ENCODE assay signal across 25 cellular contexts in genomic region chr17:80287038-80287437, GRCh38. TPM values are rescaled to one million over a fixed set of nuclear protein-coding genes. Genes with fewer than 3 reads are reported as not detected.
DNase-seq lines count a peak whose midpoint lies in the region; ATAC-seq and TF ChIP-seq lines count a peak whose summit lies in the region.
"Had no signal": no experiment of that assay in that cellular context is flagged by ENCODE, and none has a peak within 500 bp of the region (broad histone marks: within the 10 kb centered on the region; RNA-seq: fewer than 3 reads in every experiment).

No MANE protein-coding gene starts in this region.

- 83 to 94% (median 91%) methylated on average over 9 of the region's 9 CpGs for WGBS in ovary, 3 donors

- H3K36me3 Mint-ChIP-seq in activated CD4-positive, alpha-beta T cell treated with anti-CD3 and anti-CD28 coated beads, Interleukin-2, amount 10 ng/mL, durations not matched to agents 7 days and 5 days (ENCODE audit: low read depth), result peaks cover 51% of the 10 kb centered on the region
- peaks cover 68% of the 10 kb centered on the region for H3K36me3 Mint-ChIP-seq in CD4-positive, alpha-beta T cell (ENCODE audit: low read depth)
- H3K36me3 Mint-ChIP-seq in activated T-helper 17 cell treated with anti-CD3 and anti-CD28 coated beads, Interleukin-2, amount 50 U/mL, for 72 hours (ENCODE audit: low read depth), result peaks cover 40% of the 10 kb centered on the region
- H3K36me3 Mint-ChIP-seq in naive thymus-derived CD8-positive, alpha-beta T cell, result peaks cover 7 to 74% (median 14%) of the 10 kb centered on the region in 3 donors

- TF ChIP-seq EP300 in ovary (IDR thresholded peaks at IDR 0.05), result no peak

- no peaks in the 10 kb centered on the region for H3K9me3 Mint-ChIP-seq in activated CD4-positive, alpha-beta T cell treated with anti-CD3 and anti-CD28 coated beads, Interleukin-2, amount 10 ng/mL, durations not matched to agents 7 days and 5 days
- no peaks in the 10 kb centered on the region for H3K9me3 Mint-ChIP-seq in CD4-positive, alpha-beta T cell
- H3K9me3 Mint-ChIP-seq in activated T-helper 17 cell treated with anti-CD3 and anti-CD28 coated beads, Interleukin-2, amount 50 U/mL, for 72 hours, result no peaks in the 10 kb centered on the region
- H3K9me3 Mint-ChIP-seq in naive thymus-derived CD8-positive, alpha-beta T cell, result no peaks in the 10 kb centered on the region
- H3K9me3 Mint-ChIP-seq: activated naive CD8-positive, alpha-beta T cell treated with anti-CD3 and anti-CD28 coated beads for 36 hours had no signal

- no peak overlapping the region for H3K4me3 Mint-ChIP-seq in activated CD4-positive, alpha-beta T cell treated with anti-CD3 and anti-CD28 coated beads, Interleukin-2, amount 10 ng/mL, durations not matched to agents 7 days and 5 days
- H3K4me3 Mint-ChIP-seq in CD4-positive, alpha-beta T cell, result no peak overlapping the region
- H3K4me3 Mint-ChIP-seq in activated T-helper 17 cell treated with anti-CD3 and anti-CD28 coated beads, Interleukin-2, amount 50 U/mL, for 72 hours, result no peak overlapping the region
- H3K4me3 Mint-ChIP-seq in naive thymus-derived CD8-positive, alpha-beta T cell, result no peak overlapping the region
- H3K4me3 Mint-ChIP-seq: activated naive CD8-positive, alpha-beta T cell treated with anti-CD3 and anti-CD28 coated beads for 36 hours had no signal

- H3K27ac Mint-ChIP-seq in activated CD4-positive, alpha-beta T cell treated with anti-CD3 and anti-CD28 coated beads, Interleukin-2, amount 10 ng/mL, durations not matched to agents 7 days and 5 days, result peak overlapping the region; percentile 57
- peak overlapping the region; percentile 74 for H3K27ac Mint-ChIP-seq in CD4-positive, alpha-beta T cell
- H3K27ac Mint-ChIP-seq in activated T-helper 17 cell treated with anti-CD3 and anti-CD28 coated beads, Interleukin-2, amount 50 U/mL, for 72 hours, result peak overlapping the region; percentile 69
- peak overlapping the region in 9 of 10 donors; percentile 28 to 90 (median 67) for H3K27ac Mint-ChIP-seq in naive thymus-derived CD8-positive, alpha-beta T cell
- H3K27ac Mint-ChIP-seq: activated naive CD8-positive, alpha-beta T cell treated with anti-CD3 and anti-CD28 coated beads for 36 hours had no signal

- H3K9me3 ChIP-seq in CD4-positive, alpha-beta T cell (ENCODE audit: control insufficient read depth, low read length), result no peaks in the 10 kb centered on the region
- H3K9me3 ChIP-seq in ovary, result no peaks in the 10 kb centered on the region
- H3K9me3 ChIP-seq: left lung, Peyer's patch, SJCRH30, stomach, thyroid gland, vagina had no signal

- POLR2A ChIA-PET in activated CD4-positive, alpha-beta T cell treated with anti-CD3 and anti-CD28 coated beads, Interleukin-2, amount 10 ng/mL, durations not matched to agents 7 days and 5 days (lab: Charles Lee), result no interaction called here
- POLR2A ChIA-PET in CD4-positive, alpha-beta T cell (lab: Charles Lee), result interaction anchor here (1.0 to 1.3 kb wide), 3 partner anchors 13 to 24 kb away, joined by 3 to 4 read pairs (median 3); no protein-coding TSS in a partner anchor
- POLR2A ChIA-PET in naive thymus-derived CD8-positive, alpha-beta T cell (lab: Charles Lee), result interaction anchor here (1.0 kb wide), 1 partner anchor 20 kb away, joined by 4 read pairs; no protein-coding TSS in a partner anchor

- DNase-seq in activated CD4-positive, alpha-beta T cell treated with anti-CD3 and anti-CD28 coated beads, Interleukin-2, amount 10 ng/mL, durations not matched to agents 7 days and 5 days, result no peak
- no peak for DNase-seq in activated CD4-positive, alpha-beta T cell treated with anti-CD3 and anti-CD28 coated beads for 1 hour
- DNase-seq in CD4-positive, alpha-beta T cell, result no peak
- no peak for DNase-seq in naive thymus-derived CD8-positive, alpha-beta T cell
- DNase-seq in ovary, result no peak
- DNase-seq in SW480 (ENCODE audit: low spot score), result no peak
- DNase-seq: activated CD4-positive, CD25-positive, alpha-beta regulatory T cell; activated naive CD8-positive, alpha-beta T cell treated with anti-CD3 and anti-CD28 coated beads for 36 hours; central memory CD4-positive, alpha-beta T cell; dorsolateral prefrontal cortex; GF-D8; KBM-7; mesendoderm; MM.1S; NCI-H1417 treated with DMSO at 0.1 percent for 48 hours; NCI-H2081 treated with DMSO at 0.1 percent for 48 hours; NCI-H345; Peyer's patch; SJCRH30; stomach; thyroid gland had no signal

- no peak overlapping the region for H3K4me3 ChIP-seq in ovary
- H3K4me3 ChIP-seq: left lung, Peyer's patch, SJCRH30, stomach, thyroid gland, vagina had no signal

- TF ChIP-seq CTCF in CD4-positive, alpha-beta T cell (IDR thresholded peaks at IDR 0.05), result no peak
- TF ChIP-seq CTCF in ovary (IDR thresholded peaks at IDR 0.05), result no peak

- ATAC-seq in CD4-positive, alpha-beta T cell (ENCODE audit: poor library complexity), result no peak
- ATAC-seq in activated T-helper 17 cell treated with anti-CD3 and anti-CD28 coated beads, Interleukin-2, amount 50 U/mL, for 72 hours (replicated peaks), result no peak
- ATAC-seq in naive thymus-derived CD8-positive, alpha-beta T cell, result no peak
- no peak for ATAC-seq in HG02588 (IDR thresholded peaks at IDR 0.05; ENCODE audit: unreplicated experiment)

- intact Hi-C loops in CD4-positive, alpha-beta T cell (cut with DNase I, micrococcal nuclease), result no loop called here
- intact Hi-C loops in ovary (cut with DNase I), result no loop called here

- CTCF ChIA-PET in activated CD4-positive, alpha-beta T cell treated with anti-CD3 and anti-CD28 coated beads, Interleukin-2, amount 10 ng/mL, durations not matched to agents 7 days and 5 days (lab: Charles Lee), result interaction anchor here (0.6 to 1.3 kb wide), 2 partner anchors 8 to 47 kb away, joined by 3 to 4 read pairs; no protein-coding TSS in a partner anchor
- CTCF ChIA-PET in CD4-positive, alpha-beta T cell (lab: Charles Lee), result no interaction called here

- no peak for TF ChIP-seq POLR2A in ovary (IDR thresholded peaks at IDR 0.05)

- no peaks in the 10 kb centered on the region for H3K36me3 ChIP-seq in ovary
- H3K36me3 ChIP-seq: SJCRH30 had no signal

- H3K4me1 ChIP-seq in ovary (ENCODE audit: insufficient read depth), result peaks cover 1% of the 10 kb centered on the region
- H3K4me1 ChIP-seq: Peyer's patch, thyroid gland, vagina had no signal

- H3K27me3 ChIP-seq in CD4-positive, alpha-beta T cell (ENCODE audit: control insufficient read depth, insufficient read depth, low read length), result no peaks in the 10 kb centered on the region
- H3K27me3 ChIP-seq in ovary, result no peaks in the 10 kb centered on the region
- H3K27me3 ChIP-seq: dorsolateral prefrontal cortex, left lung, Peyer's patch, SJCRH30, stomach, thyroid gland, vagina had no signal

- H3K4me1 Mint-ChIP-seq in activated CD4-positive, alpha-beta T cell treated with anti-CD3 and anti-CD28 coated beads, Interleukin-2, amount 10 ng/mL, durations not matched to agents 7 days and 5 days, result peaks cover 18% of the 10 kb centered on the region
- no peaks in the 10 kb centered on the region for H3K4me1 Mint-ChIP-seq in CD4-positive, alpha-beta T cell (ENCODE audit: low read depth)
- H3K4me1 Mint-ChIP-seq in activated T-helper 17 cell treated with anti-CD3 and anti-CD28 coated beads, Interleukin-2, amount 50 U/mL, for 72 hours, result peaks cover 4% of the 10 kb centered on the region
- H3K4me1 Mint-ChIP-seq in naive thymus-derived CD8-positive, alpha-beta T cell, result peaks cover 9 to 25% (median 11%) of the 10 kb centered on the region in 4 donors

- H3K27me3 Mint-ChIP-seq in activated CD4-positive, alpha-beta T cell treated with anti-CD3 and anti-CD28 coated beads, Interleukin-2, amount 10 ng/mL, durations not matched to agents 7 days and 5 days, result no peaks in the 10 kb centered on the region
- H3K27me3 Mint-ChIP-seq in CD4-positive, alpha-beta T cell, result no peaks in the 10 kb centered on the region
- H3K27me3 Mint-ChIP-seq in activated T-helper 17 cell treated with anti-CD3 and anti-CD28 coated beads, Interleukin-2, amount 50 U/mL, for 72 hours, result no peaks in the 10 kb centered on the region
- H3K27me3 Mint-ChIP-seq in naive thymus-derived CD8-positive, alpha-beta T cell, result no peaks in the 10 kb centered on the region
- H3K27me3 Mint-ChIP-seq: activated naive CD8-positive, alpha-beta T cell treated with anti-CD3 and anti-CD28 coated beads for 36 hours had no signal

- H3K27ac ChIP-seq in CD4-positive, alpha-beta T cell (ENCODE audit: low read depth, low read length), result no peak overlapping the region
- no peak overlapping the region for H3K27ac ChIP-seq in ovary
- H3K27ac ChIP-seq: Peyer's patch, SJCRH30, stomach, thyroid gland, vagina had no signal

RNA-seq across cellular contexts. Expression of gene RNF213, which starts 26.4 kb away (rescaled TPM):
- total RNA-seq in activated CD4-positive, alpha-beta T cell treated with anti-CD3 and anti-CD28 coated beads, Interleukin-2, amount 10 ng/mL, durations not matched to agents 7 days and 5 days, result 100 to 1,000 TPM; 579 to 602 TPM
- 100 to 1,000 TPM; 290 to 312 TPM for total RNA-seq in CD4-positive, alpha-beta T cell
- total RNA-seq in activated T-helper 17 cell treated with anti-CD3 and anti-CD28 coated beads, Interleukin-2, amount 50 U/mL, for 72 hours, result 1,000 to 10,000 TPM; 1,022 to 1,405 TPM
- total RNA-seq in naive thymus-derived CD8-positive, alpha-beta T cell, result 100 to 1,000 TPM; 323 to 328 TPM
- polyA plus RNA-seq in naive thymus-derived CD8-positive, alpha-beta T cell, result 10 to 100 TPM; 27.1 to 52.2 (median 39.1) TPM
- 10 to 100 TPM; 37.3 to 89.1 (median 50.8) TPM for total RNA-seq in ovary
- 10 to 100 TPM; 21.5 to 78.1 TPM for polyA plus RNA-seq in ovary
